8 cellular contexts compared by ENCODE assay signal in the genomic region with DNA sequence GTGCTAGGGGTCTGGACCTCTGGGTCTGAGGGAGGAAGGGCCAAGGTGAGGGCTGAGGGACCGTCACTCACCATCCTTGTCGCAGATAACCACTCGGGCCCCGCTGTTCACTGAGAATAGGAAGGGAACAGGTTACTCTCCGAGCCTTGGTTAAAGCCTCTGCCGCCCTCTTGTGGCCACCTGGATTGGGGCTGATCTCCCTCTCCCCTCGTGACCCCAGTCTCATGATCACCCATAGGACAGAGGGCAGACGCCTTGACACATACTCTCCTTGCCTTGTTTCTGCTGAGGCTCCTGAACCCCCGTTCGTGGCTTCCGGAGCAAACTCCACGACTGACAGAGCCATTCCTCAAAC. TPM values are rescaled to one million over a fixed set of nuclear protein-coding genes. Genes with fewer than 3 reads are reported as not detected.
A peak's percentile ranks its signal among the peaks of the same experiment; 100 is the strongest.
DNase-seq lines count a peak whose midpoint lies in the region; ATAC-seq and TF ChIP-seq lines count a peak whose summit lies in the region.

No MANE protein-coding gene starts in this region.

- H3K4me2 ChIP-seq in Loucy (ENCODE audit: low read depth, low read length, poor library complexity, severe bottlenecking) = peak overlapping the region; percentile 96
- H3K4me2 ChIP-seq in neural cell (ENCODE audit: low read length) = no peak overlapping the region

- peak overlapping the region; percentile 53 for H3K27ac ChIP-seq in CD8-positive, alpha-beta memory T cell (ENCODE audit: low read depth, low read length)
- no peak overlapping the region for H3K27ac ChIP-seq in neural cell (ENCODE audit: low read length)

- H3K79me2 ChIP-seq in Loucy (ENCODE audit: insufficient read depth, low read length) (no peaks in the 10 kb centered on the region), neural cell (replicated peaks; ENCODE audit: insufficient read depth, low read length) (no peaks in the 10 kb centered on the region)

- H2AFZ ChIP-seq in Loucy (ENCODE audit: low read length) = peak overlapping the region; percentile 90
- H2AFZ ChIP-seq in neural cell (ENCODE audit: low read depth, low read length) = peak overlapping the region; percentile 35

- peak; percentile 84 for TF ChIP-seq CTCF in Loucy (conservative IDR thresholded peaks at IDR 0.05; ENCODE audit: low read length)
- peak; percentile 88 for TF ChIP-seq CTCF in foreskin fibroblast (IDR thresholded peaks at IDR 0.05; ENCODE audit: low read depth, low read length)
- peak; percentile 91 for TF ChIP-seq CTCF in neural cell (IDR thresholded peaks at IDR 0.05; ENCODE audit: poor library complexity, severe bottlenecking)

- ATAC-seq in GM21515 (IDR thresholded peaks at IDR 0.05; ENCODE audit: unreplicated experiment) = peak; percentile 77
- ATAC-seq in stimulated activated naive CD8-positive, alpha-beta T cell treated with anti-CD3 and anti-CD28 coated beads, Interleukin-15, amount 100 ng/mL, for 72 hours = peak; percentile 97

- peak overlapping the region; percentile 66 for H3K4me3 ChIP-seq in CD8-positive, alpha-beta memory T cell (ENCODE audit: low read length)
- H3K4me3 ChIP-seq in Loucy (ENCODE audit: low read length, poor library complexity, severe bottlenecking) (peak overlapping the region; percentile 73), foreskin fibroblast (ENCODE audit: low read depth in 1 of 2, low read length in 2 of 2) (peak overlapping the region; percentile 53 to 69), neural cell (ENCODE audit: low read length) (peak overlapping the region; percentile 47)

- peak overlapping the region; percentile 69 for H3K9ac ChIP-seq in Loucy (ENCODE audit: low read depth, low read length, poor library complexity, severe bottlenecking)
- peak overlapping the region; percentile 49 for H3K9ac ChIP-seq in neural cell (ENCODE audit: low read length)

- H3K27me3 Mint-ChIP-seq in CD8-positive, alpha-beta memory T cell = peaks cover 11 to 17% of the 10 kb centered on the region in 2 donors
- H3K27me3 Mint-ChIP-seq in stimulated activated naive CD8-positive, alpha-beta T cell treated with anti-CD3 and anti-CD28 coated beads, Interleukin-15, amount 100 ng/mL, for 72 hours = no peaks in the 10 kb centered on the region

- H3K27ac Mint-ChIP-seq in CD8-positive, alpha-beta memory T cell = peak overlapping the region in 6 of 8 donors; percentile 28 to 95 (median 88)
- peak overlapping the region; percentile 68 to 93 for H3K27ac Mint-ChIP-seq in stimulated activated naive CD8-positive, alpha-beta T cell treated with anti-CD3 and anti-CD28 coated beads, Interleukin-15, amount 100 ng/mL, for 72 hours

- peaks cover 8% of the 10 kb centered on the region for H3K27me3 ChIP-seq in CD8-positive, alpha-beta memory T cell (ENCODE audit: insufficient read depth, low read length, poor library complexity, severe bottlenecking)
- H3K27me3 ChIP-seq in Loucy (ENCODE audit: insufficient read depth, low read length, poor library complexity, severe bottlenecking) = no peaks in the 10 kb centered on the region
- H3K27me3 ChIP-seq in neural cell (ENCODE audit: insufficient read depth, low read depth, low read length) = no peaks in the 10 kb centered on the region

- CTCF ChIA-PET in CD8-positive, alpha-beta memory T cell (lab: Charles Lee) = interaction anchor here (0.7 to 2.2 kb wide), 15 partner anchors 9 to 190 kb away, joined by 3 to 27 read pairs (median 3); a partner anchor contains a TSS

- H3K4me1 Mint-ChIP-seq in CD8-positive, alpha-beta memory T cell = peaks cover 17 to 23% (median 23%) of the 10 kb centered on the region in 3 donors
- peaks cover 28% of the 10 kb centered on the region for H3K4me1 Mint-ChIP-seq in stimulated activated naive CD8-positive, alpha-beta T cell treated with anti-CD3 and anti-CD28 coated beads, Interleukin-15, amount 100 ng/mL, for 72 hours

- H3K9me2 ChIP-seq in Loucy (replicated peaks; ENCODE audit: low read depth, low read length) (no peaks in the 10 kb centered on the region), neural cell (ENCODE audit: insufficient read depth, low read length) (no peaks in the 10 kb centered on the region)

- H3K9me3 ChIP-seq in CD8-positive, alpha-beta memory T cell (ENCODE audit: low read length) = no peaks in the 10 kb centered on the region
- H3K9me3 ChIP-seq in Loucy (ENCODE audit: insufficient read depth, low read depth, low read length) (no peaks in the 10 kb centered on the region), neural cell (ENCODE audit: low read length) (no peaks in the 10 kb centered on the region)

- peak overlapping the region; percentile 76 to 90 (median 83) for H3K4me3 Mint-ChIP-seq in CD8-positive, alpha-beta memory T cell
- peak overlapping the region; percentile 86 to 90 for H3K4me3 Mint-ChIP-seq in stimulated activated naive CD8-positive, alpha-beta T cell treated with anti-CD3 and anti-CD28 coated beads, Interleukin-15, amount 100 ng/mL, for 72 hours

- H4K20me1 ChIP-seq in Loucy (ENCODE audit: insufficient read depth, low read length, poor library complexity, severe bottlenecking) = no peaks in the 10 kb centered on the region
- no peaks in the 10 kb centered on the region for H4K20me1 ChIP-seq in neural cell (ENCODE audit: insufficient read depth)

- H3K4me1 ChIP-seq in CD8-positive, alpha-beta memory T cell (ENCODE audit: insufficient read depth, low read length) = peaks cover 23% of the 10 kb centered on the region
- H3K4me1 ChIP-seq in Loucy (ENCODE audit: insufficient read depth, low read length, poor library complexity, severe bottlenecking) = peaks cover 16% of the 10 kb centered on the region

- no peaks in the 10 kb centered on the region for H3K9me3 Mint-ChIP-seq in CD8-positive, alpha-beta memory T cell
- no peaks in the 10 kb centered on the region for H3K9me3 Mint-ChIP-seq in stimulated activated naive CD8-positive, alpha-beta T cell treated with anti-CD3 and anti-CD28 coated beads, Interleukin-15, amount 100 ng/mL, for 72 hours

- POLR2A ChIA-PET in CD8-positive, alpha-beta memory T cell (lab: Charles Lee) = interaction anchor here (0.6 kb wide), 1 partner anchor 884 kb away, joined by 5 read pairs; no protein-coding TSS in a partner anchor

- DNase-seq in CD8-positive, alpha-beta memory T cell = peak; percentile 83 to 93 (median 88)
- peak; percentile 87 for DNase-seq in activated effector memory CD4-positive, alpha-beta T cell treated with Interleukin-2 at 50 U/mL for 16 hours
- DNase-seq in foreskin fibroblast = peak; percentile 72 to 90
- DNase-seq in stimulated activated naive CD8-positive, alpha-beta T cell treated with anti-CD3 and anti-CD28 coated beads, Interleukin-15, amount 100 ng/mL, for 72 hours = peak; percentile 94

- peak; percentile 56 for TF ChIP-seq POLR2A in Raji (IDR thresholded peaks at IDR 0.05; ENCODE audit: insufficient read depth, low read depth, low read length)

- peak; percentile 78 for TF ChIP-seq RAD21 in neural cell (conservative IDR thresholded peaks at IDR 0.05)

- H3F3A ChIP-seq in Loucy (ENCODE audit: low read depth) (no peaks in the 10 kb centered on the region), neural cell (ENCODE audit: insufficient read depth, low read length, poor library complexity, severe bottlenecking) (no peaks in the 10 kb centered on the region)

- no peaks in the 10 kb centered on the region for H3K36me3 Mint-ChIP-seq in CD8-positive, alpha-beta memory T cell

- no peak for TF ChIP-seq EP300 in neural cell (conservative IDR thresholded peaks at IDR 0.05; ENCODE audit: poor library complexity, severe bottlenecking)

- H3K36me3 ChIP-seq in CD8-positive, alpha-beta memory T cell (ENCODE audit: insufficient read depth, low read length) = no peaks in the 10 kb centered on the region
- H3K36me3 ChIP-seq in Loucy (ENCODE audit: insufficient read depth, low read length) = no peaks in the 10 kb centered on the region
- H3K36me3 ChIP-seq in neural cell (ENCODE audit: insufficient read depth, low read length) = no peaks in the 10 kb centered on the region

TF ChIP-seq in neural cell, 6 proteins besides CTCF, POLR2A, EP300 and RAD21:
- TF ChIP-seq, protein P1, sequence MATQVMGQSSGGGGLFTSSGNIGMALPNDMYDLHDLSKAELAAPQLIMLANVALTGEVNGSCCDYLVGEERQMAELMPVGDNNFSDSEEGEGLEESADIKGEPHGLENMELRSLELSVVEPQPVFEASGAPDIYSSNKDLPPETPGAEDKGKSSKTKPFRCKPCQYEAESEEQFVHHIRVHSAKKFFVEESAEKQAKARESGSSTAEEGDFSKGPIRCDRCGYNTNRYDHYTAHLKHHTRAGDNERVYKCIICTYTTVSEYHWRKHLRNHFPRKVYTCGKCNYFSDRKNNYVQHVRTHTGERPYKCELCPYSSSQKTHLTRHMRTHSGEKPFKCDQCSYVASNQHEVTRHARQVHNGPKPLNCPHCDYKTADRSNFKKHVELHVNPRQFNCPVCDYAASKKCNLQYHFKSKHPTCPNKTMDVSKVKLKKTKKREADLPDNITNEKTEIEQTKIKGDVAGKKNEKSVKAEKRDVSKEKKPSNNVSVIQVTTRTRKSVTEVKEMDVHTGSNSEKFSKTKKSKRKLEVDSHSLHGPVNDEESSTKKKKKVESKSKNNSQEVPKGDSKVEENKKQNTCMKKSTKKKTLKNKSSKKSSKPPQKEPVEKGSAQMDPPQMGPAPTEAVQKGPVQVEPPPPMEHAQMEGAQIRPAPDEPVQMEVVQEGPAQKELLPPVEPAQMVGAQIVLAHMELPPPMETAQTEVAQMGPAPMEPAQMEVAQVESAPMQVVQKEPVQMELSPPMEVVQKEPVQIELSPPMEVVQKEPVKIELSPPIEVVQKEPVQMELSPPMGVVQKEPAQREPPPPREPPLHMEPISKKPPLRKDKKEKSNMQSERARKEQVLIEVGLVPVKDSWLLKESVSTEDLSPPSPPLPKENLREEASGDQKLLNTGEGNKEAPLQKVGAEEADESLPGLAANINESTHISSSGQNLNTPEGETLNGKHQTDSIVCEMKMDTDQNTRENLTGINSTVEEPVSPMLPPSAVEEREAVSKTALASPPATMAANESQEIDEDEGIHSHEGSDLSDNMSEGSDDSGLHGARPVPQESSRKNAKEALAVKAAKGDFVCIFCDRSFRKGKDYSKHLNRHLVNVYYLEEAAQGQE (IDR thresholded peaks at IDR 0.05; ENCODE audit: borderline replicate concordance) = no peak
- TF ChIP-seq SMC3 (conservative IDR thresholded peaks at IDR 0.05; ENCODE audit: poor library complexity) = peak; percentile 82

RNA-seq across cellular contexts. Expression of a gene that starts 0.6 kb away (rescaled TPM):
- total RNA-seq in CD8-positive, alpha-beta memory T cell = under 1 TPM; 0.18 to 0.37 TPM
- 1.1 TPM for polyA plus RNA-seq in CD8-positive, alpha-beta memory T cell
- 0.40 and 0.44 TPM in 2 replicates for polyA plus RNA-seq in neural cell
- not detected in 2 replicates for polyA minus RNA-seq in neural cell

RNA-seq across cellular contexts. Expression of a gene that starts 24.9 kb away (rescaled TPM):
- 10 to 100 TPM; 61.9 to 62.6 TPM for total RNA-seq in CD8-positive, alpha-beta memory T cell
- polyA plus RNA-seq in CD8-positive, alpha-beta memory T cell = 31.8 TPM
- 19.5 and 28.5 TPM in 2 replicates for polyA plus RNA-seq in neural cell
- 15.5 and 15.6 TPM in 2 replicates for polyA minus RNA-seq in neural cell

RNA-seq across cellular contexts. Expression of a gene that starts 32.7 kb away (rescaled TPM):
- 1 to 10 TPM; 2.5 to 4.1 TPM for total RNA-seq in CD8-positive, alpha-beta memory T cell
- 2.7 TPM for polyA plus RNA-seq in CD8-positive, alpha-beta memory T cell
- not detected in 2 replicates for polyA plus RNA-seq in neural cell
- polyA minus RNA-seq in neural cell = not detected in 2 replicates

RNA-seq across cellular contexts. Expression of a gene that starts 36.5 kb away (rescaled TPM):
- 10 to 100 TPM; 67.1 to 69.3 TPM for total RNA-seq in CD8-positive, alpha-beta memory T cell
- polyA plus RNA-seq in CD8-positive, alpha-beta memory T cell = 159 TPM
- 73.3 and 73.6 TPM in 2 replicates for polyA plus RNA-seq in neural cell
- 70.4 and 85.9 TPM in 2 replicates for polyA minus RNA-seq in neural cell
